In genomic region chr12:4855121-4855924, GRCh38 we compare ENCODE assay signal across 8 cellular contexts. TPM values are rescaled to one million over a fixed set of nuclear protein-coding genes. Genes with fewer than 3 reads are reported as not detected.
A peak's percentile ranks its signal among the peaks of the same experiment; 100 is the strongest.
DNase-seq lines count a peak whose midpoint lies in the region; ATAC-seq and TF ChIP-seq lines count a peak whose summit lies in the region.

No MANE protein-coding gene starts in this region.

- H3K14ac ChIP-seq in neuronal stem cell (ENCODE audit: low read length): no peak overlapping the region

- no peaks in the 10 kb centered on the region for H3K9me2 ChIP-seq in OCI-LY1 (ENCODE audit: low read depth, low read length)

- no peak overlapping the region for H2BK120ac ChIP-seq in neuronal stem cell (ENCODE audit: low read depth, low read length)

- intact Hi-C loops in Right ventricle myocardium inferior (cut with DNase I): loop anchor here (1.0 to 5.0 kb wide), 3 partner anchors 148 to 587 kb away; no protein-coding TSS in a partner anchor
- intact Hi-C loops in cardiac septum (cut with DNase I): loop anchor here (1.0 to 10.0 kb wide), 2 partner anchors 148 to 229 kb away; no protein-coding TSS in a partner anchor
- intact Hi-C loops in aorta (cut with DNase I): loop anchor here in 1 of 2 donors (5.0 kb wide), 1 partner anchor 227 kb away; no protein-coding TSS in a partner anchor

- no peak overlapping the region for H3K4ac ChIP-seq in neuronal stem cell (ENCODE audit: low read length)

- H3K36me3 ChIP-seq in OCI-LY1 (ENCODE audit: insufficient read depth, low read length): no peaks in the 10 kb centered on the region
- H3K36me3 ChIP-seq in neuronal stem cell (replicated peaks in 1 of 2; ENCODE audit: control insufficient read depth in 2 of 2, insufficient read depth in 2 of 2, low read length in 2 of 2): peaks cover 0 to 1% of the 10 kb centered on the region in 2 donors
- H3K36me3 ChIP-seq in aorta (ENCODE audit: control insufficient read depth in 1 of 2, insufficient read depth in 2 of 2, low read length in 1 of 2): no peaks in the 10 kb centered on the region

- DNase-seq in Right ventricle myocardium inferior (ENCODE audit: missing footprints): no peak
- DNase-seq in cardiac septum (ENCODE audit: low spot score): no peak
- peak; percentile 66 to 69 for DNase-seq in Kasumi-1 (lab: John Stamatoyannopoulos, UW)
- DNase-seq in activated T-cell treated with anti-CD3 and anti-CD28 coated beads, Interleukin-2, amount 50 U/mL, for 48 hours: peak; percentile 44 to 52
- DNase-seq in foreskin fibroblast: peak; percentile 59 to 84
- DNase-seq in neuronal stem cell (ENCODE audit: low spot score): peak; percentile 77
- DNase-seq in aorta: no peak

- no peak overlapping the region for H2BK5ac ChIP-seq in neuronal stem cell (ENCODE audit: low read length)

- no peaks in the 10 kb centered on the region for H3K79me2 ChIP-seq in OCI-LY1 (ENCODE audit: insufficient read depth, low read length)

- no peak overlapping the region for H2BK12ac ChIP-seq in neuronal stem cell (ENCODE audit: low read length)

- H3K4me1 ChIP-seq in OCI-LY1 (ENCODE audit: insufficient read depth, low read length, severe bottlenecking) (peaks cover 3% of the 10 kb centered on the region), neuronal stem cell (ENCODE audit: control insufficient read depth in 2 of 2, insufficient read depth in 1 of 2, low read depth in 1 of 2, low read length in 2 of 2) (peaks cover 5 to 10% of the 10 kb centered on the region in 2 donors), aorta (ENCODE audit: control insufficient read depth in 1 of 2, insufficient read depth in 2 of 2, low read length in 2 of 2) (no peaks in the 10 kb centered on the region)

- no peaks in the 10 kb centered on the region for H3K79me1 ChIP-seq in neuronal stem cell (ENCODE audit: low read depth, low read length)

- H2AK5ac ChIP-seq in neuronal stem cell (ENCODE audit: low read depth, low read length): no peak overlapping the region

- H3K4me3 ChIP-seq in OCI-LY1 (ENCODE audit: low read depth, low read length, poor library complexity, severe bottlenecking) (no peak overlapping the region), foreskin fibroblast (ENCODE audit: low read depth in 1 of 2, low read length in 2 of 2) (no peak overlapping the region), neuronal stem cell (ENCODE audit: low read length in 2 of 2) (no peak overlapping the region), aorta (ENCODE audit: low read length in 2 of 2) (no peak overlapping the region)

- no peak overlapping the region for H3K23ac ChIP-seq in neuronal stem cell (ENCODE audit: low read depth, low read length, poor library complexity)

- no peak overlapping the region for H3K27ac ChIP-seq in OCI-LY1 (ENCODE audit: low read depth, low read length, poor library complexity, severe bottlenecking)
- H3K27ac ChIP-seq in neuronal stem cell (replicated peaks; ENCODE audit: low read length): no peak overlapping the region
- H3K27ac ChIP-seq in aorta (ENCODE audit: low read depth in 1 of 2, low read length in 2 of 2): no peak overlapping the region

- no peaks in the 10 kb centered on the region for H3F3A ChIP-seq in OCI-LY1 (ENCODE audit: insufficient read depth, low read length)

- H3K9me3 ChIP-seq in OCI-LY1 (ENCODE audit: low read length) (no peaks in the 10 kb centered on the region), neuronal stem cell (replicated peaks in 1 of 2; ENCODE audit: control insufficient read depth in 2 of 2, insufficient read depth in 1 of 2, low read depth in 1 of 2, low read length in 2 of 2) (no peaks in the 10 kb centered on the region), aorta (ENCODE audit: control insufficient read depth, low read length) (no peaks in the 10 kb centered on the region)

- H2BK15ac ChIP-seq in neuronal stem cell (ENCODE audit: low read length): no peak overlapping the region

- no peak overlapping the region for H2AFZ ChIP-seq in OCI-LY1 (ENCODE audit: low read length)
- H2AFZ ChIP-seq in neuronal stem cell (ENCODE audit: low read length): peak overlapping the region; percentile 55

- H3K27me3 ChIP-seq in OCI-LY1 (ENCODE audit: insufficient read depth, low read length) (no peaks in the 10 kb centered on the region), neuronal stem cell (ENCODE audit: control insufficient read depth in 3 of 3, insufficient read depth in 3 of 3, low read depth in 1 of 3, low read length in 3 of 3) (peaks cover 0 to 23% (median 0%) of the 10 kb centered on the region in 3 experiments), aorta (ENCODE audit: control insufficient read depth in 1 of 2, insufficient read depth in 2 of 2, low read length in 1 of 2) (no peaks in the 10 kb centered on the region)

- TF ChIP-seq CTCF in OCI-LY1 (IDR thresholded peaks at IDR 0.05; ENCODE audit: low read length) (peak; percentile 73), foreskin fibroblast (IDR thresholded peaks at IDR 0.05; ENCODE audit: low read depth, low read length) (peak; percentile 74)

- WGBS in neuronal stem cell (ENCODE audit: extremely low coverage in 2 of 2, insufficient read length in 2 of 2, insufficient replicate concordance in 1 of 2), 2 donors: no CpG with 5 or more reads among the region's 14 CpGs
- WGBS in aorta, 2 donors: 43 to 44% methylated on average over 14 of the region's 14 CpGs

- H3K9ac ChIP-seq in OCI-LY1 (ENCODE audit: low read length): no peak overlapping the region
- no peak overlapping the region for H3K9ac ChIP-seq in neuronal stem cell (ENCODE audit: low read depth, low read length, poor library complexity)

- H3K4me2 ChIP-seq in OCI-LY1 (ENCODE audit: low read length) (no peak overlapping the region; the same call in 1 of the 2 replicates), neuronal stem cell (ENCODE audit: insufficient read depth, low read length, poor library complexity, severe bottlenecking) (no peak overlapping the region)

- H4K91ac ChIP-seq in neuronal stem cell (ENCODE audit: low read depth, low read length, poor library complexity): no peak overlapping the region

- no peak overlapping the region for H3K18ac ChIP-seq in neuronal stem cell (ENCODE audit: low read length)

- H4K8ac ChIP-seq in neuronal stem cell (ENCODE audit: low read depth, low read length): no peak overlapping the region

- H4K20me1 ChIP-seq in OCI-LY1 (ENCODE audit: insufficient read depth, low read length): no peaks in the 10 kb centered on the region

- ATAC-seq in Right ventricle myocardium inferior: peak; percentile 60
- ATAC-seq in aorta (ENCODE audit: low FRiP score): peak; percentile 61

RNA-seq across cellular contexts. Expression of gene KCNA1, which starts 54.4 kb away (rescaled TPM):
- total RNA-seq in Right ventricle myocardium inferior (not detected), cardiac septum (0.13 TPM), aorta (under 1 TPM; 0.06 to 0.39 TPM)
- 0.10 TPM for polyA plus RNA-seq in neuronal stem cell (2013, experiment 1 of 2)
- polyA plus RNA-seq in neuronal stem cell (2013, experiment 2 of 2): 0.12 TPM
- polyA plus RNA-seq in aorta: not detected

Comparison
In these comparisons a context has a peak if more than half of its experiments do, and no peak if none do; other contexts are left out.
1. DNase-seq: peak in Kasumi-1 (2 of 2), activated T-cell treated with anti-CD3 and anti-CD28 coated beads, Interleukin-2, amount 50 U/mL, for 48 hours (2 of 2), foreskin fibroblast (2 of 2) and neuronal stem cell (single experiment); none in Right ventricle myocardium inferior (single experiment), cardiac septum (single experiment) and aorta (0 of 2).